Comparison of ENCODE assay signal across 3 cellular contexts in the genomic region with DNA sequence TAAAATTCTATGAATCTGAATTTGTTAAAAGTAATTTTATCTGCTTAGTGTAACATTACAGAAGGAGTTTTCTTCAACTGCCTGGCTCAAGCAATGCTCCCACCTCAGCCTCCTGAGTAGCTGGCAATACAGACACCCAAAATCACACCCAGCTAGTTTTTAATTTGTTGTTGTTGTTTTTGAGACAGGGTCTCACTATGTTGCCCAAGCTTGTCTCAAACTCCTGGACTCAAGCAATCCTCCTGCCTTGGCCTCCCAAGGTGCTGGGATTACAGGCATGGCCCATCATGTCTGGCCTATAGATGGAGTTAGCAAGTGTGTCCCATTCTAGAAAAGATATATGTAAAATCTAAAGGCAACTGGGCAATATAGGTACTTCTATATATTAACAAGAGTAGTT.
"Had no signal": no experiment of that assay in that cellular context is flagged by ENCODE, and none has a peak within 500 bp of the region (broad histone marks: within the 10 kb centered on the region; RNA-seq: fewer than 3 reads in every experiment).

No MANE protein-coding gene starts in this region.

- ATAC-seq: GM12878 had no signal

- H3K4me3 ChIP-seq: GM12878 had no signal

- DNase-seq: GDM1, GF-D8 had no signal
